ENCODE assay signal across 7 cellular contexts in genomic region chr6:13355043-13355945, GRCh38. TPM values are rescaled to one million over a fixed set of nuclear protein-coding genes. Genes with fewer than 3 reads are reported as not detected.
DNase-seq lines count a peak whose midpoint lies in the region; ATAC-seq, FAIRE-seq and TF ChIP-seq lines count a peak whose summit lies in the region.

No MANE protein-coding gene starts in this region.

- BruUV-seq in PC-3 (replicated peaks; lab: Mats Ljungman, UMichigan): no TSS peak

- peaks cover 33% of the 10 kb centered on the region for H3K4me1 ChIP-seq in PC-3 (ENCODE audit: insufficient read depth, low read length)
- H3K4me1 ChIP-seq in kidney (ENCODE audit: control insufficient read depth in 1 of 2, insufficient read depth in 1 of 2, low read depth in 1 of 2, low read length in 2 of 2): no peaks in the 10 kb centered on the region

- H3K36me3 ChIP-seq in PC-3 (ENCODE audit: low read depth, low read length): no peaks in the 10 kb centered on the region
- no peaks in the 10 kb centered on the region for H3K36me3 ChIP-seq in kidney (ENCODE audit: control insufficient read depth in 1 of 2, insufficient read depth in 2 of 2, low read length in 2 of 2)

- no peaks in the 10 kb centered on the region for H3K79me2 ChIP-seq in PC-3 (ENCODE audit: low read length)

- CTCF ChIA-PET in PC-3 (lab: Charles Lee): no interaction called here

- H3K9me3 ChIP-seq in PC-3 (ENCODE audit: low read length) (no peaks in the 10 kb centered on the region), kidney (ENCODE audit: control insufficient read depth in 1 of 2, low read length in 2 of 2) (no peaks in the 10 kb centered on the region)

- peaks cover 3% of the 10 kb centered on the region for H3F3A ChIP-seq in PC-3 (ENCODE audit: low read length, unreplicated experiment)

- POLR2A ChIA-PET in PC-3 (lab: Charles Lee; ENCODE audit: unreplicated experiment): no interaction called here

- 0 out of 2 replicates have a peak overlapping the region, but pooled peaks have one; percentile 28 for H2AFZ ChIP-seq in PC-3 (ENCODE audit: low read length)

- H3K27ac ChIP-seq in PC-3 (ENCODE audit: low read length): peak overlapping the region; percentile 62
- H3K27ac ChIP-seq in kidney (ENCODE audit: low read depth in 2 of 2, low read length in 2 of 2): no peak overlapping the region

- no peak for FAIRE-seq in kidney (lab: Jason Lieb, UNC)

- no peak overlapping the region for H3K9ac ChIP-seq in PC-3 (ENCODE audit: low read length)
- H3K9ac ChIP-seq in kidney (ENCODE audit: low read length in 2 of 2): no peak overlapping the region

- DNase-seq in PC-3 (peak; percentile 95), cardiac fibroblast (ENCODE audit: low read depth in 2 of 2) (peak; percentile 94 to 96), myocyte (ENCODE audit: low read depth) (peak; percentile 90), kidney (no peak)

- TF ChIP-seq CTCF in PC-3 (conservative IDR thresholded peaks at IDR 0.05; ENCODE audit: low read depth, low read length) (no peak), cardiac fibroblast (IDR thresholded peaks at IDR 0.05; ENCODE audit: low read depth, low read length) (no peak), kidney (IDR thresholded peaks at IDR 0.05; ENCODE audit: borderline replicate concordance, extremely low read depth, insufficient read depth) (no peak)

- H3K4me3 ChIP-seq in PC-3 (ENCODE audit: low read length) (peak overlapping the region; percentile 27; the same call in 1 of the 2 replicates), cardiac fibroblast (replicated peaks in 1 of 2; ENCODE audit: low read depth in 2 of 2, low read length in 2 of 2) (no peak overlapping the region), kidney (ENCODE audit: low read length in 2 of 2) (no peak overlapping the region)

- no peaks in the 10 kb centered on the region for H4K20me1 ChIP-seq in PC-3 (ENCODE audit: low read length)

- no peaks in the 10 kb centered on the region for H3K27me3 ChIP-seq in PC-3 (ENCODE audit: low read length)

- H3K4me2 ChIP-seq in PC-3 (ENCODE audit: low read length): peak overlapping the region; percentile 69

- intact Hi-C loops in PC-3 (cut with micrococcal nuclease) (no loop called here), kidney (cut with DNase I) (no loop called here)

- no peaks in the 10 kb centered on the region for H3K9me2 ChIP-seq in PC-3 (replicated peaks; ENCODE audit: low read length)

- ATAC-seq in GM18502 (IDR thresholded peaks at IDR 0.05; ENCODE audit: poor library complexity, unreplicated experiment): peak; percentile 64
- ATAC-seq in HG02852 (IDR thresholded peaks at IDR 0.05; ENCODE audit: unreplicated experiment): peak; percentile 49
- peak; percentile 96 for ATAC-seq in PC-3
- ATAC-seq in GM21619 (IDR thresholded peaks at IDR 0.05; ENCODE audit: unreplicated experiment): no peak

RNA-seq across cellular contexts. Expression of gene TBC1D7, which starts 27.0 kb away (rescaled TPM):
- total RNA-seq in PC-3 (2014; rRNA removed) (16.9 and 18.5 TPM in 2 replicates), myocyte (14.7 and 15.2 TPM in 2 replicates), kidney (12.9 TPM)
- 36.1 TPM for polyA plus RNA-seq in myocyte (2012)
- 39.4 TPM for polyA plus RNA-seq in kidney (ENCODE audit: insufficient read depth, low read depth, low replicate concordance)
